2 cellular contexts compared by ENCODE assay signal in genomic region chr10:124928545-124928944, GRCh38.
TF ChIP-seq lines count a peak whose summit lies in the region.

No MANE protein-coding gene starts in this region.

TF ChIP-seq in HepG2, 621 proteins besides CTCF, POLR2A, EP300 and RAD21:
- no peak for TF ChIP-seq NAIF1 (CRISPR knock-in tag; IDR thresholded peaks at IDR 0.05; ENCODE audit: borderline replicate concordance)
- TF ChIP-seq ZNF713 (CRISPR knock-in tag; IDR thresholded peaks at IDR 0.05): no peak

TF ChIP-seq in GM12878, 131 proteins besides CTCF, POLR2A, EP300 and RAD21:
- TF ChIP-seq EZH2 (IDR thresholded peaks at IDR 0.05; ENCODE audit: borderline replicate concordance, control insufficient read depth, low read depth, low read length): no peak
- no peak for TF ChIP-seq NR2C2 (IDR thresholded peaks at IDR 0.05; ENCODE audit: borderline replicate concordance, control insufficient read depth, insufficient read length, low read depth)
- TF ChIP-seq CREM (IDR thresholded peaks at IDR 0.05; ENCODE audit: low read depth): no peak
- TF ChIP-seq ASH2L (IDR thresholded peaks at IDR 0.05; ENCODE audit: borderline replicate concordance, low read depth): no peak
- TF ChIP-seq IRF3 (IDR thresholded peaks at IDR 0.05): no peak
- TF ChIP-seq TBL1XR1 (IDR thresholded peaks at IDR 0.05; ENCODE audit: low read depth, low read length): no peak
- no peak for TF ChIP-seq CBX5 (IDR thresholded peaks at IDR 0.05; ENCODE audit: low read depth)
- TF ChIP-seq ZNF217 (IDR thresholded peaks at IDR 0.05): no peak
- TF ChIP-seq ETV6 (conservative IDR thresholded peaks at IDR 0.05 in 1 of 2, IDR thresholded peaks at IDR 0.05 in 1 of 2; ENCODE audit: borderline replicate concordance in 1 of 2, low read depth in 1 of 2): no peak
- no peak for TF ChIP-seq KLF5 (IDR thresholded peaks at IDR 0.05; ENCODE audit: partially characterized antibody)
- no peak for TF ChIP-seq IKZF1 (conservative IDR thresholded peaks at IDR 0.05)
- no peak for TF ChIP-seq SMC3 (IDR thresholded peaks at IDR 0.05; ENCODE audit: borderline replicate concordance, low read length)
- TF ChIP-seq GABPA (IDR thresholded peaks at IDR 0.05; ENCODE audit: low read depth): no peak
- TF ChIP-seq SIN3A (IDR thresholded peaks at IDR 0.05; ENCODE audit: low read depth, low read length): no peak
